8 cellular contexts compared by ENCODE assay signal in the genomic region with DNA sequence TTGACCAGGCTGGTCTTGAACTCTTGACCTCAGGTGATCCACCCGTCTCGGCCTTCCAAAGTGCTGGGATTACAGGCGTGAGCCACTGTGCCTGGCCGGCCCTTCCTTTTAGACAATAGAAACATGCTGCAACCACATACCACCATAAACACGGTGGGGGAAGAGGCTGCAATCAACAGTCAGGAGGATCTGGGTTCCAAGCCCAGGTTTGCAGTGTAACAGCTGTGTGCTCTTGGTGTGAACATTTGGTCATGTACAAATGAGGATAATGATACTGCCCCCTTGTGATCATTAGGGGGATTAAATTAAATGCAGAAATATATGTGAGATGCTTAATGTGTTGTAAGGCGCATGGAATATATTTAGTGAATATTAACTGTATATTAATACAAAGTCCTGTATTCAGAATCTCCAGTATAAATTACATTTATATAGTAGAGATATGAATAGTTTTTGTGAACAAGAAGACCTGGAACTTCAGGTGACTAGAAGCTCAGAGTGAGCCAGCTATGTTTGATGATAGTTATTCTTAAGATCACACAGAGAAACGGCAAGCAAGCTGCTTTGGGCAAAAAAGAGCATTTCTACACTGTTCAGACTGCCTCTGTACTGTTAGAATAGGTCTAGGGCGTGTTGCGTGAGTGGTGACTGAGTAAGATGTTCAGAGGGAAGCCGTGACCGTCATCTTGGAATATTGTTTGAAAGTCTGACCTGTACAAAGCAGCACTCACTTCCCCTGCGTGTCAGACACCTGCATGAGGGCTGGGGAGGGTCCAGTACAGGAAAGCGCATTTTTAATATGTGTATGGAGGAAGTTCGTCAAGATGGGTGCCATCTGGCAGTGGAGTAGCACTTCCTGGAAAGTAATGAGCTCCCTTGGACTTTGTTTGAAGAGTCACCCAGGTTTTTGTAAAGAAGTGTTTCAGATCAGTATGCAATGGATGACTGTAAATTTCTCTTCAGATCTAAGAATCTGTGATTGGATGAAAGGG.
A peak's percentile ranks its signal among the peaks of the same experiment; 100 is the strongest.
DNase-seq lines count a peak whose midpoint lies in the region; ATAC-seq, FAIRE-seq and TF ChIP-seq lines count a peak whose summit lies in the region.

No MANE protein-coding gene starts in this region.

- H3K27me3 Mint-ChIP-seq in neural progenitor cell (ENCODE audit: insufficient read depth, low read depth), result no peaks in the 10 kb centered on the region
- no peaks in the 10 kb centered on the region for H3K27me3 Mint-ChIP-seq in activated CD4-positive, alpha-beta memory T cell treated with anti-CD3 and anti-CD28 coated beads for 36 hours

- DNase-seq in AG09309 (ENCODE audit: low read depth), result no peak
- DNase-seq in GM03348 (ENCODE audit: low spot score), result peak; percentile 66
- peak; percentile 53 for DNase-seq in RCC 7860 (ENCODE audit: low spot score)
- DNase-seq in endothelial cell of umbilical vein (ENCODE audit: low read depth, low spot score), result peak; percentile 49
- peak; percentile 54 for DNase-seq in neural progenitor cell (ENCODE audit: low spot score)
- DNase-seq in activated CD4-positive, alpha-beta memory T cell treated with anti-CD3 and anti-CD28 coated beads for 36 hours, result no peak

- no TSS peak for BruUV-seq in endothelial cell of umbilical vein (replicated peaks; lab: Mats Ljungman, UMichigan)

- peak overlapping the region; percentile 74 for H3K27ac Mint-ChIP-seq in neural progenitor cell
- H3K27ac Mint-ChIP-seq in activated CD4-positive, alpha-beta memory T cell treated with anti-CD3 and anti-CD28 coated beads for 36 hours, result no peak overlapping the region

- FAIRE-seq in RCC 7860 (lab: Jason Lieb, UNC) (peak; percentile 30), endothelial cell of umbilical vein (lab: Jason Lieb, UNC) (peak; percentile 12)

- CTCF ChIA-PET in endothelial cell of umbilical vein (lab: Charles Lee), result interaction anchor here (0.6 to 6.8 kb wide), 35 partner anchors 9 to 454 kb away, joined by 3 to 54 read pairs (median 4); a partner anchor contains a TSS
- CTCF ChIA-PET in activated CD4-positive, alpha-beta memory T cell treated with anti-CD3 and anti-CD28 coated beads for 36 hours (lab: Charles Lee), result interaction anchor here (0.6 to 4.2 kb wide), 33 partner anchors 8 to 362 kb away, joined by 3 to 83 read pairs (median 4); no protein-coding TSS in a partner anchor

- POLR2A ChIA-PET in endothelial cell of umbilical vein (lab: Charles Lee), result interaction anchor here (0.6 kb wide), 1 partner anchor 102 kb away, joined by 9 read pairs; no protein-coding TSS in a partner anchor
- POLR2A ChIA-PET in activated CD4-positive, alpha-beta memory T cell treated with anti-CD3 and anti-CD28 coated beads for 36 hours (lab: Charles Lee), result interaction anchor here (1.3 kb wide), 1 partner anchor 12 kb away, joined by 4 read pairs; no protein-coding TSS in a partner anchor

- intact Hi-C loops in endothelial cell of umbilical vein (cut with micrococcal nuclease), result loop anchor here (1.0 kb wide), 4 partner anchors 29 to 363 kb away; a partner anchor contains a TSS
- intact Hi-C loops in activated CD4-positive, alpha-beta memory T cell treated with anti-CD3 and anti-CD28 coated beads for 36 hours (cut with micrococcal nuclease), result loop anchor here (1.0 kb wide), 1 partner anchor 103 kb away; no protein-coding TSS in a partner anchor

- H3K9me3 ChIP-seq in endothelial cell of umbilical vein (replicated peaks; ENCODE audit: control insufficient read depth, insufficient read depth, low read length) (no peaks in the 10 kb centered on the region), neural progenitor cell (ENCODE audit: low read depth) (no peaks in the 10 kb centered on the region)

- H2AFZ ChIP-seq in endothelial cell of umbilical vein (ENCODE audit: low read depth, low read length) (no peak overlapping the region), neural progenitor cell (replicated peaks) (no peak overlapping the region)

- peaks cover 71% of the 10 kb centered on the region for H3K4me1 Mint-ChIP-seq in neural progenitor cell
- H3K4me1 Mint-ChIP-seq in activated CD4-positive, alpha-beta memory T cell treated with anti-CD3 and anti-CD28 coated beads for 36 hours (ENCODE audit: low read depth), result peaks cover 2% of the 10 kb centered on the region

- H3K9me3 Mint-ChIP-seq in neural progenitor cell, result no peaks in the 10 kb centered on the region
- H3K9me3 Mint-ChIP-seq in activated CD4-positive, alpha-beta memory T cell treated with anti-CD3 and anti-CD28 coated beads for 36 hours, result no peaks in the 10 kb centered on the region

- H3K4me3 Mint-ChIP-seq in neural progenitor cell, result no peak overlapping the region
- no peak overlapping the region for H3K4me3 Mint-ChIP-seq in activated CD4-positive, alpha-beta memory T cell treated with anti-CD3 and anti-CD28 coated beads for 36 hours

- H3K4me1 ChIP-seq in endothelial cell of umbilical vein (ENCODE audit: control insufficient read depth, extremely low read depth, insufficient read depth, low read length) (peaks cover 2% of the 10 kb centered on the region), neural progenitor cell (peaks cover 37% of the 10 kb centered on the region)

- H3K4me3 ChIP-seq in AG09309 (ENCODE audit: control insufficient read depth, low read depth, low read length) (no peak overlapping the region), endothelial cell of umbilical vein (replicated peaks in 1 of 3; ENCODE audit: insufficient read depth in 1 of 3, low read depth in 1 of 3, low read length in 3 of 3) (no peak overlapping the region), neural progenitor cell (no peak overlapping the region)

- ATAC-seq in HG03432 (IDR thresholded peaks at IDR 0.05; ENCODE audit: unreplicated experiment) (peak; percentile 77), HG02642 (IDR thresholded peaks at IDR 0.05; ENCODE audit: poor library complexity, unreplicated experiment) (no peak)

- no peaks in the 10 kb centered on the region for H3F3A ChIP-seq in neural progenitor cell (ENCODE audit: low read depth)

- H3K9ac ChIP-seq in endothelial cell of umbilical vein (replicated peaks; ENCODE audit: extremely low read depth, insufficient read depth, low read length) (no peak overlapping the region), neural progenitor cell (no peak overlapping the region)

- H3K27me3 ChIP-seq in endothelial cell of umbilical vein (ENCODE audit: control insufficient read depth in 2 of 2, insufficient read depth in 2 of 2, low read length in 2 of 2) (no peaks in the 10 kb centered on the region), neural progenitor cell (no peaks in the 10 kb centered on the region)

- H4K20me1 ChIP-seq in endothelial cell of umbilical vein (replicated peaks; ENCODE audit: control insufficient read depth, extremely low read depth, insufficient read depth, low read length) (no peaks in the 10 kb centered on the region), neural progenitor cell (ENCODE audit: low read depth) (peaks cover 95% of the 10 kb centered on the region)

- H3K79me2 ChIP-seq in endothelial cell of umbilical vein (ENCODE audit: control insufficient read depth, insufficient read depth, low read length), result peaks cover 2% of the 10 kb centered on the region
- peaks cover 99% of the 10 kb centered on the region for H3K79me2 ChIP-seq in neural progenitor cell (ENCODE audit: low read depth)

- no peaks in the 10 kb centered on the region for H3K36me3 ChIP-seq in endothelial cell of umbilical vein (ENCODE audit: control insufficient read depth in 2 of 2, extremely low read depth in 1 of 2, insufficient read depth in 2 of 2, low read length in 2 of 2)
- H3K36me3 ChIP-seq in neural progenitor cell, result no peaks in the 10 kb centered on the region

- TF ChIP-seq CTCF in AG09309 (IDR thresholded peaks at IDR 0.05; ENCODE audit: control insufficient read depth, insufficient read depth, low read depth, low read length, missing control alignments) (peak; percentile 46), endothelial cell of umbilical vein (IDR thresholded peaks at IDR 0.05; ENCODE audit: extremely low read depth in 1 of 2, insufficient read depth in 1 of 2, low read depth in 1 of 2, low read length in 2 of 2) (peak in 1 of 2 donors; percentile 41), neural progenitor cell (IDR thresholded peaks at IDR 0.05) (peak; percentile 68)

- H3K9me1 ChIP-seq in endothelial cell of umbilical vein (replicated peaks; ENCODE audit: control insufficient read depth, extremely low read depth, insufficient read depth, low read length), result no peaks in the 10 kb centered on the region

- no peak overlapping the region for H3K27ac ChIP-seq in endothelial cell of umbilical vein (ENCODE audit: insufficient read depth, low read depth, low read length)
- H3K27ac ChIP-seq in neural progenitor cell, result no peak overlapping the region

- H3K36me3 Mint-ChIP-seq in neural progenitor cell, result no peaks in the 10 kb centered on the region
- H3K36me3 Mint-ChIP-seq in activated CD4-positive, alpha-beta memory T cell treated with anti-CD3 and anti-CD28 coated beads for 36 hours, result no peaks in the 10 kb centered on the region

- no peak for TF ChIP-seq POLR2A in endothelial cell of umbilical vein (IDR thresholded peaks at IDR 0.05; ENCODE audit: low read depth, low read length)

- dilution Hi-C loops in endothelial cell of umbilical vein (cut with MboI; ENCODE audit: extremely low pct_ligation_motif_present, low sequenced_read_pairs), result loop anchor here (25.0 kb wide), 1 partner anchor 220 kb away; no protein-coding TSS in a partner anchor

- H3K4me2 ChIP-seq in endothelial cell of umbilical vein (ENCODE audit: insufficient read depth, low read length) (no peak overlapping the region), neural progenitor cell (no peak overlapping the region)

TF ChIP-seq in endothelial cell of umbilical vein, 7 proteins besides CTCF, POLR2A, EP300 and RAD21:
- no peak for TF ChIP-seq GATA2 (IDR thresholded peaks at IDR 0.05; ENCODE audit: insufficient read depth, insufficient read length, low read depth, low read length)
- no peak for TF ChIP-seq FOS (IDR thresholded peaks at IDR 0.05; ENCODE audit: borderline replicate concordance, insufficient read depth, low read length)

Comparison
In these comparisons a context has a peak if more than half of its experiments do, and no peak if none do; other contexts are left out.
1. DNase-seq: peak in GM03348 (single experiment), RCC 7860 (single experiment), endothelial cell of umbilical vein (single experiment) and neural progenitor cell (single experiment); none in AG09309 (single experiment) and activated CD4-positive, alpha-beta memory T cell treated with anti-CD3 and anti-CD28 coated beads for 36 hours (single experiment).